Comparison of ENCODE assay signal across 1 cellular context in genomic region chr7:98135984-98136383, GRCh38.
TF ChIP-seq lines count a peak whose summit lies in the region.

No MANE protein-coding gene starts in this region.

TF ChIP-seq in GM23338, 12 proteins besides CTCF, POLR2A, EP300 and RAD21 (continued from another document):
- TF ChIP-seq, protein P1, sequence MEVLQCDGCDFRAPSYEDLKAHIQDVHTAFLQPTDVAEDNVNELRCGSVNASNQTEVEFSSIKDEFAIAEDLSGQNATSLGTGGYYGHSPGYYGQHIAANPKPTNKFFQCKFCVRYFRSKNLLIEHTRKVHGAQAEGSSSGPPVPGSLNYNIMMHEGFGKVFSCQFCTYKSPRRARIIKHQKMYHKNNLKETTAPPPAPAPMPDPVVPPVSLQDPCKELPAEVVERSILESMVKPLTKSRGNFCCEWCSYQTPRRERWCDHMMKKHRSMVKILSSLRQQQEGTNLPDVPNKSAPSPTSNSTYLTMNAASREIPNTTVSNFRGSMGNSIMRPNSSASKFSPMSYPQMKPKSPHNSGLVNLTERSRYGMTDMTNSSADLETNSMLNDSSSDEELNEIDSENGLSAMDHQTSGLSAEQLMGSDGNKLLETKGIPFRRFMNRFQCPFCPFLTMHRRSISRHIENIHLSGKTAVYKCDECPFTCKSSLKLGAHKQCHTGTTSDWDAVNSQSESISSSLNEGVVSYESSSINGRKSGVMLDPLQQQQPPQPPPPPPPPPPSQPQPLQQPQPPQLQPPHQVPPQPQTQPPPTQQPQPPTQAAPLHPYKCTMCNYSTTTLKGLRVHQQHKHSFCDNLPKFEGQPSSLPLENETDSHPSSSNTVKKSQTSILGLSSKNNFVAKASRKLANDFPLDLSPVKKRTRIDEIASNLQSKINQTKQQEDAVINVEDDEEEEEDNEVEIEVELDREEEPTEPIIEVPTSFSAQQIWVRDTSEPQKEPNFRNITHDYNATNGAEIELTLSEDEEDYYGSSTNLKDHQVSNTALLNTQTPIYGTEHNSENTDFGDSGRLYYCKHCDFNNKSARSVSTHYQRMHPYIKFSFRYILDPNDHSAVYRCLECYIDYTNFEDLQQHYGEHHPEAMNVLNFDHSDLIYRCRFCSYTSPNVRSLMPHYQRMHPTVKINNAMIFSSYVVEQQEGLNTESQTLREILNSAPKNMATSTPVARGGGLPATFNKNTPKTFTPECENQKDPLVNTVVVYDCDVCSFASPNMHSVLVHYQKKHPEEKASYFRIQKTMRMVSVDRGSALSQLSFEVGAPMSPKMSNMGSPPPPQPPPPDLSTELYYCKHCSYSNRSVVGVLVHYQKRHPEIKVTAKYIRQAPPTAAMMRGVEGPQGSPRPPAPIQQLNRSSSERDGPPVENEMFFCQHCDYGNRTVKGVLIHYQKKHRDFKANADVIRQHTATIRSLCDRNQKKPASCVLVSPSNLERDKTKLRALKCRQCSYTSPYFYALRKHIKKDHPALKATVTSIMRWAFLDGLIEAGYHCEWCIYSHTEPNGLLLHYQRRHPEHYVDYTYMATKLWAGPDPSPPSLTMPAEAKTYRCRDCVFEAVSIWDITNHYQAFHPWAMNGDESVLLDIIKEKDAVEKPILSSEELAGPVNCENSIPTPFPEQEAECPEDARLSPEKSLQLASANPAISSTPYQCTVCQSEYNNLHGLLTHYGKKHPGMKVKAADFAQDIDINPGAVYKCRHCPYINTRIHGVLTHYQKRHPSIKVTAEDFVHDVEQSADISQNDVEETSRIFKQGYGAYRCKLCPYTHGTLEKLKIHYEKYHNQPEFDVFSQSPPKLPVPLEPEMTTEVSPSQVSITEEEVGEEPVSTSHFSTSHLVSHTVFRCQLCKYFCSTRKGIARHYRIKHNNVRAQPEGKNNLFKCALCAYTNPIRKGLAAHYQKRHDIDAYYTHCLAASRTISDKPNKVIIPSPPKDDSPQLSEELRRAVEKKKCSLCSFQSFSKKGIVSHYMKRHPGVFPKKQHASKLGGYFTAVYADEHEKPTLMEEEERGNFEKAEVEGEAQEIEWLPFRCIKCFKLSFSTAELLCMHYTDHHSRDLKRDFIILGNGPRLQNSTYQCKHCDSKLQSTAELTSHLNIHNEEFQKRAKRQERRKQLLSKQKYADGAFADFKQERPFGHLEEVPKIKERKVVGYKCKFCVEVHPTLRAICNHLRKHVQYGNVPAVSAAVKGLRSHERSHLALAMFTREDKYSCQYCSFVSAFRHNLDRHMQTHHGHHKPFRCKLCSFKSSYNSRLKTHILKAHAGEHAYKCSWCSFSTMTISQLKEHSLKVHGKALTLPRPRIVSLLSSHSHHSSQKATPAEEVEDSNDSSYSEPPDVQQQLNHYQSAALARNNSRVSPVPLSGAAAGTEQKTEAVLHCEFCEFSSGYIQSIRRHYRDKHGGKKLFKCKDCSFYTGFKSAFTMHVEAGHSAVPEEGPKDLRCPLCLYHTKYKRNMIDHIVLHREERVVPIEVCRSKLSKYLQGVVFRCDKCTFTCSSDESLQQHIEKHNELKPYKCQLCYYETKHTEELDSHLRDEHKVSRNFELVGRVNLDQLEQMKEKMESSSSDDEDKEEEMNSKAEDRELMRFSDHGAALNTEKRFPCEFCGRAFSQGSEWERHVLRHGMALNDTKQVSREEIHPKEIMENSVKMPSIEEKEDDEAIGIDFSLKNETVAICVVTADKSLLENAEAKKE (CRISPR knock-in tag; IDR thresholded peaks at IDR 0.05), result no peak
- no peak for TF ChIP-seq EZH2phosphoT487 (IDR thresholded peaks at IDR 0.05; ENCODE audit: unreplicated experiment)
- no peak for TF ChIP-seq CREB1 (CRISPR knock-in tag; IDR thresholded peaks at IDR 0.05; ENCODE audit: low read depth)
- TF ChIP-seq JUNB (IDR thresholded peaks at IDR 0.05; ENCODE audit: unreplicated experiment), result no peak
- TF ChIP-seq STAT1 (IDR thresholded peaks at IDR 0.05; ENCODE audit: unreplicated experiment), result no peak
- no peak for TF ChIP-seq ZNF331 (CRISPR knock-in tag; IDR thresholded peaks at IDR 0.05; ENCODE audit: low read depth)
